8 cellular contexts compared by ENCODE assay signal in genomic region chr5:16894236-16895057, GRCh38. TPM values are rescaled to one million over a fixed set of nuclear protein-coding genes. Genes with fewer than 3 reads are reported as not detected.
DNase-seq lines count a peak whose midpoint lies in the region; ATAC-seq and TF ChIP-seq lines count a peak whose summit lies in the region.

No MANE protein-coding gene starts in this region.

- intact Hi-C loops in vagina (cut with DNase I): no loop called here

- TF ChIP-seq POLR2A in vagina (IDR thresholded peaks at IDR 0.05): no peak

- H3K27ac ChIP-seq in 22Rv1 (peak overlapping the region; percentile 64), SJSA1 (0 out of 2 replicates have a peak overlapping the region, but pooled peaks have one; percentile 6), vagina (no peak overlapping the region)

- H3K36me3 ChIP-seq in SJSA1 (no peaks in the 10 kb centered on the region), vagina (no peaks in the 10 kb centered on the region)

- no peak for TF ChIP-seq CTCF in 22Rv1 (IDR thresholded peaks at IDR 0.05)
- no peak for TF ChIP-seq CTCF in vagina (IDR thresholded peaks at IDR 0.05)

- DNase-seq in HT-29 (ENCODE audit: low spot score): peak; percentile 97
- DNase-seq in SJSA1 (ENCODE audit: low read depth in 1 of 2, low spot score in 2 of 2): peak; percentile 83 to 86
- peak; percentile 50 for DNase-seq in iPS-NIHi11 (ENCODE audit: low spot score)
- DNase-seq in pons (ENCODE audit: low spot score): no peak
- DNase-seq in activated effector memory CD4-positive, alpha-beta T cell treated with anti-CD3 and anti-CD28 coated beads, Interleukin-2, amount 50 U/mL, for 16 hours: no peak
- DNase-seq in vagina (ENCODE audit: extremely low spot score in 2 of 2): no peak

- no peaks in the 10 kb centered on the region for H3K9me3 ChIP-seq in SJSA1 (replicated peaks)
- H3K9me3 ChIP-seq in vagina: no peaks in the 10 kb centered on the region

- no peak for ATAC-seq in GM21360 (IDR thresholded peaks at IDR 0.05; ENCODE audit: unreplicated experiment)

- H3K4me1 ChIP-seq in SJSA1 (replicated peaks) (peaks cover 49% of the 10 kb centered on the region), vagina (peaks cover 28% of the 10 kb centered on the region)

- H3K27me3 ChIP-seq in SJSA1 (replicated peaks) (no peaks in the 10 kb centered on the region), vagina (no peaks in the 10 kb centered on the region)

- no peak overlapping the region for H3K4me3 ChIP-seq in SJSA1
- H3K4me3 ChIP-seq in vagina: no peak overlapping the region

RNA-seq across cellular contexts. Expression of gene MYO10, which starts 41.6 kb away (rescaled TPM):
- total RNA-seq in HT-29 (2014; rRNA removed; shearing (Covaris generic)): 39.2 and 40.2 TPM in 2 replicates
- 38.8 and 54.3 TPM in 2 replicates for total RNA-seq in SJSA1 (2014; rRNA removed; shearing (Covaris generic))
- total RNA-seq in vagina: 22.1 TPM

Comparison
In these comparisons a context has a peak if more than half of its experiments do, and no peak if none do; other contexts are left out.
1. DNase-seq: peak in HT-29 (single experiment), SJSA1 (2 of 2) and iPS-NIHi11 (single experiment); none in pons (single experiment), activated effector memory CD4-positive, alpha-beta T cell treated with anti-CD3 and anti-CD28 coated beads, Interleukin-2, amount 50 U/mL, for 16 hours (single experiment) and vagina (0 of 2).